In genomic region chr11:64230209-64230984, GRCh38 we compare ENCODE assay signal across 8 cellular contexts. TPM values are rescaled to one million over a fixed set of nuclear protein-coding genes. Genes with fewer than 3 reads are reported as not detected.
A peak's percentile ranks its signal among the peaks of the same experiment; 100 is the strongest.
DNase-seq lines count a peak whose midpoint lies in the region; ATAC-seq and TF ChIP-seq lines count a peak whose summit lies in the region.

Gene DNAJC4, plus strand, starts transcription at chr11:64230548. Its CDS starts 307 bp downstream, at chr11:64230855.

- WGBS in IMR-90 (ENCODE audit: extremely low coverage in 2 of 2, insufficient read length in 1 of 2), 2 experiments = 0% methylated on average over 34 of the region's 59 CpGs; no CpG with 5 or more reads in 1 of the 2 experiments

- H3K79me1 ChIP-seq in IMR-90 (ENCODE audit: low read depth in 1 of 2, low read length in 2 of 2) = peaks cover 24 to 77% of the 10 kb centered on the region in 2 experiments

- peak within 1 kb of the TSS; percentile 84 for H3K4me2 ChIP-seq in IMR-90 (ENCODE audit: low read depth, low read length)

- H3K27ac Mint-ChIP-seq in activated T-cell treated with anti-CD3 and anti-CD28 coated beads, Interleukin-2, amount 50 U/mL, for 24 hours = peak within 1 kb of the TSS; percentile 89

- peak within 1 kb of the TSS; percentile 97 for H3K4ac ChIP-seq in IMR-90 (ENCODE audit: low read depth, low read length)

- peak within 1 kb of the TSS; percentile 88 to 93 for H4K8ac ChIP-seq in IMR-90 (ENCODE audit: low read depth in 2 of 2, low read length in 2 of 2)

- peaks cover 20% of the 10 kb centered on the region for H3K4me1 ChIP-seq in IMR-90 (ENCODE audit: control insufficient read depth, insufficient read depth, low read length)
- peaks cover 45 to 49% of the 10 kb centered on the region in 2 donors for H3K4me1 ChIP-seq in mucosa of rectum (ENCODE audit: control insufficient read depth in 2 of 2, insufficient read depth in 2 of 2, low read length in 2 of 2)

- no peak within 1 kb of the TSS for H2BK20ac ChIP-seq in IMR-90 (ENCODE audit: low read depth, low read length)

- DNase-seq in C1 segment of cervical spinal cord (lab: John Stamatoyannopoulos, UW) (peak; percentile 42 to 94 (median 84)), IMR-90 (peak; percentile 81), OCI-M1 (lab: John Stamatoyannopoulos, UW) (peak; percentile 97), epithelial cell of proximal tubule (ENCODE audit: low read depth) (no peak)
- peak; percentile 92 for DNase-seq in activated T-cell treated with anti-CD3 and anti-CD28 coated beads, Interleukin-2, amount 50 U/mL, for 24 hours
- DNase-seq in stimulated activated CD8-positive, alpha-beta memory T cell treated with anti-CD3 and anti-CD28 coated beads, Interleukin-4, amount 100 ng/mL, for 4 hours (ENCODE audit: low read depth in 2 of 2, low spot score in 1 of 2) = peak; percentile 60 to 78

- H4K20me1 ChIP-seq in IMR-90 (ENCODE audit: insufficient read depth, low read length) = no peaks in the 10 kb centered on the region; the same call in 1 of the 2 replicates

- CTCF ChIA-PET in IMR-90 (lab: Yijun Ruan, JAX) = interaction anchor here (0.6 kb wide), 1 partner anchor 1406 kb away, joined by 3 read pairs; no protein-coding TSS in a partner anchor

- H3K18ac ChIP-seq in IMR-90 (ENCODE audit: low read depth, low read length) = no peak within 1 kb of the TSS; the same call in 1 of the 2 replicates

- H2AK5ac ChIP-seq in IMR-90 (ENCODE audit: low read depth, low read length) = peak within 1 kb of the TSS; percentile 74

- POLR2A ChIA-PET in IMR-90 (lab: Charles Lee; ENCODE audit: unreplicated experiment) = no interaction called here

- H3K9me1 ChIP-seq in IMR-90 (ENCODE audit: insufficient read depth, low read length) = peaks cover 11% of the 10 kb centered on the region

- intact Hi-C loops in IMR-90 (cut with micrococcal nuclease) = loop anchor here (1.0 kb wide), 2 partner anchors 39 to 74 kb away; no protein-coding TSS in a partner anchor

- no peak for TF ChIP-seq CTCF in IMR-90 (conservative IDR thresholded peaks at IDR 0.05; ENCODE audit: low read depth, low read length)
- TF ChIP-seq CTCF in epithelial cell of proximal tubule (conservative IDR thresholded peaks at IDR 0.05; ENCODE audit: low read depth, low read length) = no peak

- peaks cover 32% of the 10 kb centered on the region for H3K36me3 Mint-ChIP-seq in activated T-cell treated with anti-CD3 and anti-CD28 coated beads, Interleukin-2, amount 50 U/mL, for 24 hours (ENCODE audit: low read depth)

- H3K27me3 Mint-ChIP-seq in activated T-cell treated with anti-CD3 and anti-CD28 coated beads, Interleukin-2, amount 50 U/mL, for 24 hours = no peaks in the 10 kb centered on the region

- TF ChIP-seq POLR2A in IMR-90 (IDR thresholded peaks at IDR 0.05; ENCODE audit: low read depth, low read length) = no peak

- H2AFZ ChIP-seq in IMR-90 (replicated peaks; ENCODE audit: low read length, poor library complexity) = peak within 1 kb of the TSS; percentile 98

- H3K4me1 Mint-ChIP-seq in activated T-cell treated with anti-CD3 and anti-CD28 coated beads, Interleukin-2, amount 50 U/mL, for 24 hours (ENCODE audit: low read depth) = peaks cover 52% of the 10 kb centered on the region

- peak within 1 kb of the TSS; percentile 74 for H3K9ac ChIP-seq in IMR-90 (ENCODE audit: low read depth, low read length)
- peak within 1 kb of the TSS; percentile 86 to 95 for H3K9ac ChIP-seq in mucosa of rectum (ENCODE audit: low read depth in 1 of 2, low read length in 2 of 2)

- TF ChIP-seq RAD21 in IMR-90 (IDR thresholded peaks at IDR 0.05; ENCODE audit: low read length) = no peak

- H3K9me3 ChIP-seq in IMR-90 (ENCODE audit: control insufficient read depth, insufficient read depth, low read length) = no peaks in the 10 kb centered on the region
- H3K9me3 ChIP-seq in mucosa of rectum (ENCODE audit: control insufficient read depth in 2 of 2, low read length in 2 of 2) = no peaks in the 10 kb centered on the region

- ATAC-seq in GM19467 (IDR thresholded peaks at IDR 0.05; ENCODE audit: unreplicated experiment) (peak; percentile 32), IMR-90 (ENCODE audit: low read depth) (peak; percentile 56)

- peak within 1 kb of the TSS; percentile 78 for H4K5ac ChIP-seq in IMR-90 (ENCODE audit: low read depth, low read length)

- peak within 1 kb of the TSS; percentile 99 for H3K14ac ChIP-seq in IMR-90 (replicated peaks; ENCODE audit: low read depth, low read length)

- H3K27me3 ChIP-seq in IMR-90 (ENCODE audit: control insufficient read depth, insufficient read depth, low read length) (no peaks in the 10 kb centered on the region), mucosa of rectum (ENCODE audit: control insufficient read depth in 2 of 2, insufficient read depth in 2 of 2, low read length in 2 of 2) (no peaks in the 10 kb centered on the region)

- peak within 1 kb of the TSS; percentile 80 for H3K4me3 Mint-ChIP-seq in activated T-cell treated with anti-CD3 and anti-CD28 coated beads, Interleukin-2, amount 50 U/mL, for 24 hours

- dilution Hi-C loops in IMR-90 (cut with HindIII; ENCODE audit: low sequenced_read_pairs, unreplicated experiment) = no loop called here

- H2BK120ac ChIP-seq in IMR-90 (ENCODE audit: low read depth, low read length) = no peak within 1 kb of the TSS

- no peak within 1 kb of the TSS for H3K56ac ChIP-seq in IMR-90 (ENCODE audit: extremely low read depth, insufficient read depth, low read length)

- peak within 1 kb of the TSS; percentile 51 for H3K27ac ChIP-seq in IMR-90 (ENCODE audit: insufficient read depth, low read length)
- H3K27ac ChIP-seq in mucosa of rectum (ENCODE audit: low read depth in 2 of 2, low read length in 2 of 2) = peak within 1 kb of the TSS; percentile 85 to 90

- no peak within 1 kb of the TSS; the same call in 2 of the 3 replicates for H2BK15ac ChIP-seq in IMR-90 (ENCODE audit: low read depth, low read length)

- peak within 1 kb of the TSS; percentile 99 for H2AK9ac ChIP-seq in IMR-90 (replicated peaks; ENCODE audit: low read depth, low read length, poor library complexity)

- H3K9me3 Mint-ChIP-seq in activated T-cell treated with anti-CD3 and anti-CD28 coated beads, Interleukin-2, amount 50 U/mL, for 24 hours = no peaks in the 10 kb centered on the region

- BruUV-seq in IMR-90 (replicated peaks; lab: Mats Ljungman, UMichigan) = no TSS peak

- H3K4me3 ChIP-seq in IMR-90 (ENCODE audit: insufficient read depth, low read depth, low read length) (peak within 1 kb of the TSS; percentile 83), epithelial cell of proximal tubule (ENCODE audit: low read depth, low read length) (peak within 1 kb of the TSS; percentile 85), mucosa of rectum (ENCODE audit: low read length in 2 of 2) (peak within 1 kb of the TSS; percentile 83 to 91)

- in situ Hi-C loops in IMR-90 (cut with MboI; ENCODE audit: low sequenced_read_pairs) = no loop called here

- H3K23ac ChIP-seq in IMR-90 (ENCODE audit: low read depth, low read length) = peak within 1 kb of the TSS; percentile 82

- H3K36me3 ChIP-seq in IMR-90 (ENCODE audit: control insufficient read depth, insufficient read depth, low read length) (no peaks in the 10 kb centered on the region), mucosa of rectum (ENCODE audit: control insufficient read depth in 2 of 2, insufficient read depth in 2 of 2, low read length in 2 of 2) (no peaks in the 10 kb centered on the region)

- peak within 1 kb of the TSS; percentile 79 for H4K91ac ChIP-seq in IMR-90 (ENCODE audit: insufficient read depth, low read depth, low read length)

- H2BK5ac ChIP-seq in IMR-90 (ENCODE audit: low read depth, low read length, poor library complexity, severe bottlenecking) = peak within 1 kb of the TSS; percentile 62

TF ChIP-seq in IMR-90, 13 proteins besides CTCF, POLR2A, EP300 and RAD21:
- TF ChIP-seq RFX5 (IDR thresholded peaks at IDR 0.05; ENCODE audit: low read depth, low read length) = no peak
- no peak for TF ChIP-seq CHD1 (IDR thresholded peaks at IDR 0.05; ENCODE audit: low read depth, low read length)
- TF ChIP-seq ELK1 (IDR thresholded peaks at IDR 0.05; ENCODE audit: borderline replicate concordance, low read depth, low read length) = no peak
- TF ChIP-seq CEBPB (IDR thresholded peaks at IDR 0.05; ENCODE audit: low read depth, low read length) = no peak
- TF ChIP-seq FOS (IDR thresholded peaks at IDR 0.05; ENCODE audit: low read depth, low read length) = no peak
- TF ChIP-seq MXI1 (IDR thresholded peaks at IDR 0.05; ENCODE audit: borderline replicate concordance, low read depth, low read length) = 0 out of 2 replicates have a peak, but pooled peaks have one; percentile 32
- no peak for TF ChIP-seq RCOR1 (IDR thresholded peaks at IDR 0.05; ENCODE audit: insufficient replicate concordance, low read length)
- TF ChIP-seq BHLHE40 (IDR thresholded peaks at IDR 0.05; ENCODE audit: low read depth, low read length) = no peak
- TF ChIP-seq SMC3 (IDR thresholded peaks at IDR 0.05; ENCODE audit: low read depth, low read length) = no peak
- no peak for TF ChIP-seq MAFK (IDR thresholded peaks at IDR 0.05; ENCODE audit: low read depth, low read length)
- TF ChIP-seq USF2 (IDR thresholded peaks at IDR 0.05; ENCODE audit: low read depth, low read length) = no peak
- TF ChIP-seq MAZ (IDR thresholded peaks at IDR 0.05; ENCODE audit: borderline replicate concordance, low read depth, low read length) = peak; percentile 68; the same call in 1 of the 2 replicates
- no peak for TF ChIP-seq NFE2L2 (IDR thresholded peaks at IDR 0.05; ENCODE audit: low read depth, low read length)

RNA-seq across cellular contexts. Expression of gene DNAJC4, which starts in this region (rescaled TPM):
- total RNA-seq in IMR-90 (2012; rRNA removed) = 2.2 and 3.9 TPM in 2 replicates
- 22.8 and 30.3 TPM in 2 replicates for polyA plus RNA-seq in IMR-90 (2012; rRNA removed)
- 10.8 and 31.8 TPM in 2 replicates for polyA plus RNA-seq in IMR-90 (2012; cell fraction: cytosol; rRNA removed)
- 39.6 and 66.8 TPM in 2 replicates for polyA plus RNA-seq in IMR-90 (2012; cell fraction: nucleus; rRNA removed; ENCODE audit: low replicate concordance)
- total RNA-seq in epithelial cell of proximal tubule = 12.5 and 17.6 TPM in 2 replicates
